2 cellular contexts compared by ENCODE assay signal in genomic region chr19:40231057-40231456, GRCh38.
TF ChIP-seq lines count a peak whose summit lies in the region.

No MANE protein-coding gene starts in this region.

TF ChIP-seq in GM23338, 12 proteins besides CTCF, POLR2A, EP300 and RAD21:
- TF ChIP-seq ZNF462 (CRISPR knock-in tag; IDR thresholded peaks at IDR 0.05) (no peak), ZNF114 (CRISPR knock-in tag; IDR thresholded peaks at IDR 0.05) (no peak), EZH2 (IDR thresholded peaks at IDR 0.05; ENCODE audit: low read depth, unreplicated experiment) (no peak), STAT1 (IDR thresholded peaks at IDR 0.05; ENCODE audit: unreplicated experiment) (no peak), POLR2AphosphoS5 (IDR thresholded peaks at IDR 0.05; ENCODE audit: low read depth) (no peak), EZH2phosphoT487 (IDR thresholded peaks at IDR 0.05; ENCODE audit: unreplicated experiment) (no peak), ETS1 (IDR thresholded peaks at IDR 0.05) (no peak), ZNF331 (CRISPR knock-in tag; IDR thresholded peaks at IDR 0.05; ENCODE audit: low read depth) (no peak)
- TF ChIP-seq, protein P1, sequence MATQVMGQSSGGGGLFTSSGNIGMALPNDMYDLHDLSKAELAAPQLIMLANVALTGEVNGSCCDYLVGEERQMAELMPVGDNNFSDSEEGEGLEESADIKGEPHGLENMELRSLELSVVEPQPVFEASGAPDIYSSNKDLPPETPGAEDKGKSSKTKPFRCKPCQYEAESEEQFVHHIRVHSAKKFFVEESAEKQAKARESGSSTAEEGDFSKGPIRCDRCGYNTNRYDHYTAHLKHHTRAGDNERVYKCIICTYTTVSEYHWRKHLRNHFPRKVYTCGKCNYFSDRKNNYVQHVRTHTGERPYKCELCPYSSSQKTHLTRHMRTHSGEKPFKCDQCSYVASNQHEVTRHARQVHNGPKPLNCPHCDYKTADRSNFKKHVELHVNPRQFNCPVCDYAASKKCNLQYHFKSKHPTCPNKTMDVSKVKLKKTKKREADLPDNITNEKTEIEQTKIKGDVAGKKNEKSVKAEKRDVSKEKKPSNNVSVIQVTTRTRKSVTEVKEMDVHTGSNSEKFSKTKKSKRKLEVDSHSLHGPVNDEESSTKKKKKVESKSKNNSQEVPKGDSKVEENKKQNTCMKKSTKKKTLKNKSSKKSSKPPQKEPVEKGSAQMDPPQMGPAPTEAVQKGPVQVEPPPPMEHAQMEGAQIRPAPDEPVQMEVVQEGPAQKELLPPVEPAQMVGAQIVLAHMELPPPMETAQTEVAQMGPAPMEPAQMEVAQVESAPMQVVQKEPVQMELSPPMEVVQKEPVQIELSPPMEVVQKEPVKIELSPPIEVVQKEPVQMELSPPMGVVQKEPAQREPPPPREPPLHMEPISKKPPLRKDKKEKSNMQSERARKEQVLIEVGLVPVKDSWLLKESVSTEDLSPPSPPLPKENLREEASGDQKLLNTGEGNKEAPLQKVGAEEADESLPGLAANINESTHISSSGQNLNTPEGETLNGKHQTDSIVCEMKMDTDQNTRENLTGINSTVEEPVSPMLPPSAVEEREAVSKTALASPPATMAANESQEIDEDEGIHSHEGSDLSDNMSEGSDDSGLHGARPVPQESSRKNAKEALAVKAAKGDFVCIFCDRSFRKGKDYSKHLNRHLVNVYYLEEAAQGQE (IDR thresholded peaks at IDR 0.05; ENCODE audit: unreplicated experiment) = no peak

TF ChIP-seq in GM12878, 131 proteins besides CTCF, POLR2A, EP300 and RAD21:
- TF ChIP-seq IKZF1 (conservative IDR thresholded peaks at IDR 0.05) = no peak
- TF ChIP-seq, protein P2, sequence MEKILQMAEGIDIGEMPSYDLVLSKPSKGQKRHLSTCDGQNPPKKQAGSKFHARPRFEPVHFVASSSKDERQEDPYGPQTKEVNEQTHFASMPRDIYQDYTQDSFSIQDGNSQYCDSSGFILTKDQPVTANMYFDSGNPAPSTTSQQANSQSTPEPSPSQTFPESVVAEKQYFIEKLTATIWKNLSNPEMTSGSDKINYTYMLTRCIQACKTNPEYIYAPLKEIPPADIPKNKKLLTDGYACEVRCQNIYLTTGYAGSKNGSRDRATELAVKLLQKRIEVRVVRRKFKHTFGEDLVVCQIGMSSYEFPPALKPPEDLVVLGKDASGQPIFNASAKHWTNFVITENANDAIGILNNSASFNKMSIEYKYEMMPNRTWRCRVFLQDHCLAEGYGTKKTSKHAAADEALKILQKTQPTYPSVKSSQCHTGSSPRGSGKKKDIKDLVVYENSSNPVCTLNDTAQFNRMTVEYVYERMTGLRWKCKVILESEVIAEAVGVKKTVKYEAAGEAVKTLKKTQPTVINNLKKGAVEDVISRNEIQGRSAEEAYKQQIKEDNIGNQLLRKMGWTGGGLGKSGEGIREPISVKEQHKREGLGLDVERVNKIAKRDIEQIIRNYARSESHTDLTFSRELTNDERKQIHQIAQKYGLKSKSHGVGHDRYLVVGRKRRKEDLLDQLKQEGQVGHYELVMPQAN (conservative IDR thresholded peaks at IDR 0.05) = no peak
- TF ChIP-seq YY1 (IDR thresholded peaks at IDR 0.05; ENCODE audit: low read depth, low read length) = no peak
- TF ChIP-seq KDM1A (IDR thresholded peaks at IDR 0.05; ENCODE audit: borderline replicate concordance) = no peak
- TF ChIP-seq ELK1 (IDR thresholded peaks at IDR 0.05; ENCODE audit: low read depth, low read length) = no peak
- no peak for TF ChIP-seq ZNF274 (IDR thresholded peaks at IDR 0.05; ENCODE audit: insufficient read depth, insufficient read length)
- TF ChIP-seq SREBF1 (IDR thresholded peaks at IDR 0.05; ENCODE audit: low read length) = no peak
- no peak for TF ChIP-seq ZNF384 (IDR thresholded peaks at IDR 0.05; ENCODE audit: borderline replicate concordance, low read depth, low read length)
- no peak for TF ChIP-seq RBBP5 (conservative IDR thresholded peaks at IDR 0.05)
- no peak for TF ChIP-seq CBX5 (IDR thresholded peaks at IDR 0.05; ENCODE audit: low read depth)
- TF ChIP-seq, protein P3, sequence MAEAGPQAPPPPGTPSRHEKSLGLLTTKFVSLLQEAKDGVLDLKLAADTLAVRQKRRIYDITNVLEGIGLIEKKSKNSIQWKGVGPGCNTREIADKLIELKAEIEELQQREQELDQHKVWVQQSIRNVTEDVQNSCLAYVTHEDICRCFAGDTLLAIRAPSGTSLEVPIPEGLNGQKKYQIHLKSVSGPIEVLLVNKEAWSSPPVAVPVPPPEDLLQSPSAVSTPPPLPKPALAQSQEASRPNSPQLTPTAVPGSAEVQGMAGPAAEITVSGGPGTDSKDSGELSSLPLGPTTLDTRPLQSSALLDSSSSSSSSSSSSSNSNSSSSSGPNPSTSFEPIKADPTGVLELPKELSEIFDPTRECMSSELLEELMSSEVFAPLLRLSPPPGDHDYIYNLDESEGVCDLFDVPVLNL (IDR thresholded peaks at IDR 0.05; ENCODE audit: low read depth, low read length) = no peak
- TF ChIP-seq CBX3 (IDR thresholded peaks at IDR 0.05; ENCODE audit: borderline replicate concordance, low read depth) = no peak
- TF ChIP-seq, protein P4, sequence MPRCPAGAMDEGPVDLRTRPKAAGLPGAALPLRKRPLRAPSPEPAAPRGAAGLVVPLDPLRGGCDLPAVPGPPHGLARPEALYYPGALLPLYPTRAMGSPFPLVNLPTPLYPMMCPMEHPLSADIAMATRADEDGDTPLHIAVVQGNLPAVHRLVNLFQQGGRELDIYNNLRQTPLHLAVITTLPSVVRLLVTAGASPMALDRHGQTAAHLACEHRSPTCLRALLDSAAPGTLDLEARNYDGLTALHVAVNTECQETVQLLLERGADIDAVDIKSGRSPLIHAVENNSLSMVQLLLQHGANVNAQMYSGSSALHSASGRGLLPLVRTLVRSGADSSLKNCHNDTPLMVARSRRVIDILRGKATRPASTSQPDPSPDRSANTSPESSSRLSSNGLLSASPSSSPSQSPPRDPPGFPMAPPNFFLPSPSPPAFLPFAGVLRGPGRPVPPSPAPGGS (IDR thresholded peaks at IDR 0.05; ENCODE audit: borderline replicate concordance, insufficient read depth, low read depth, low read length, poor library complexity, severe bottlenecking) = no peak
TF ChIP-seq in GM12878: peak in this region for 0.
